8 cellular contexts compared by ENCODE assay signal in the genomic region with DNA sequence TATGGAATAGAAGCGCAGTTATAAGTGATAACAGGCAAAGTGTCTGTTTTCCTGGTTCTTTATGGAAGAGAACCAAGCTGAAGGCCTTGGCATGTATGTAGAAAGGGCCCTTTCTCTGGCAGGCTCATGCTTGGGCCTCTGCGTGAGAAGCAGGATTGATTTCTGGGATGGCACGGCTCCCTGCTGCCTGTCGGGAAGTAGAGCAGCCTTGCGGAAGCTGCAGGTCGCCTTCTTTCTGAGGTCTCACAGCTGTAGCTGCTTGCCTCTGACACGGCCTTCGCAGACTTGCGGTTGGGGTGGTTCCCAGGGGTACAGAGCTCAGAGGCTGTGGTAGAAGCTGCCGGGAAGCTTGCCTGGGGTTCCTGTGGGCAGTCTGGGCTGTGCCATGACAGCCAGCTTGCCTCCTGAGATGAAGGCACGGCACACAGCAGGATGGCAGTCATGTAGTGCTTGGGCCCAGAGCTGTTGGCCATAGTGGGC. TPM values are rescaled to one million over a fixed set of nuclear protein-coding genes. Genes with fewer than 3 reads are reported as not detected.
A peak's percentile ranks its signal among the peaks of the same experiment; 100 is the strongest.
DNase-seq lines count a peak whose midpoint lies in the region; ATAC-seq, FAIRE-seq and TF ChIP-seq lines count a peak whose summit lies in the region.
"Had no signal": no experiment of that assay in that cellular context is flagged by ENCODE, and none has a peak within 500 bp of the region (broad histone marks: within the 10 kb centered on the region; RNA-seq: fewer than 3 reads in every experiment).

No MANE protein-coding gene starts in this region.

- H3K4me1 Mint-ChIP-seq in astrocyte (ENCODE audit: low read depth, unreplicated experiment): peaks cover 29% of the 10 kb centered on the region
- peaks cover 50% of the 10 kb centered on the region for H3K4me1 Mint-ChIP-seq in glutamatergic neuron (ENCODE audit: low read depth, unreplicated experiment)
- peaks cover 68 to 70% of the 10 kb centered on the region in 2 donors for H3K4me1 Mint-ChIP-seq in natural killer cell

- in situ Hi-C loops in transverse colon (cut with MboI; ENCODE audit: low pct_ligation_motif_present in 1 of 4, low pct_unique_long_range_greater_than_20kb in 1 of 4, low sequenced_read_pairs in 3 of 4): no loop called here

- H3K27me3 Mint-ChIP-seq in astrocyte (ENCODE audit: low read depth, unreplicated experiment) (no peaks in the 10 kb centered on the region), glutamatergic neuron (ENCODE audit: unreplicated experiment) (peaks cover 3% of the 10 kb centered on the region), natural killer cell (ENCODE audit: low read depth in 2 of 2) (no peaks in the 10 kb centered on the region)

- peak overlapping the region; percentile 2 for H3K4me2 ChIP-seq in astrocyte (ENCODE audit: low read length)

- H3K9ac ChIP-seq in astrocyte (ENCODE audit: low read length): peak overlapping the region; percentile 31

- WGBS in transverse colon (ENCODE audit: low coverage in 1 of 2), 2 donors: 63% methylated on average over 11 of the region's 11 CpGs; no CpG with 5 or more reads in 1 of the 2 donors

- H3K36me3 ChIP-seq in astrocyte (ENCODE audit: insufficient read depth, low read length) (peaks cover 11% of the 10 kb centered on the region), transverse colon (peaks cover 0 to 14% (median 4%) of the 10 kb centered on the region in 4 donors)
- peaks cover 56% of the 10 kb centered on the region for H3K36me3 ChIP-seq in effector memory CD4-positive, alpha-beta T cell (ENCODE audit: control insufficient read depth, insufficient read depth, low read length)

- TF ChIP-seq CTCF in astrocyte (IDR thresholded peaks at IDR 0.05; ENCODE audit: insufficient read depth, low read depth, low read length): no peak
- no peak for TF ChIP-seq CTCF in glutamatergic neuron (IDR thresholded peaks at IDR 0.05; ENCODE audit: partially characterized antibody, unreplicated experiment)
- TF ChIP-seq CTCF in natural killer cell (IDR thresholded peaks at IDR 0.05): no peak
- no peak for TF ChIP-seq CTCF in transverse colon (IDR thresholded peaks at IDR 0.05)

- peak; percentile 37 for DNase-seq in astrocyte (ENCODE audit: low read depth)
- peak; percentile 54 for DNase-seq in glutamatergic neuron
- DNase-seq in natural killer cell: no peak
- no peak for DNase-seq in transverse colon
- DNase-seq in effector memory CD4-positive, alpha-beta T cell: no peak
- no peak for DNase-seq in SKM-1 (lab: John Stamatoyannopoulos, UW; ENCODE audit: unreplicated experiment)

- H3K27me3 ChIP-seq in astrocyte (ENCODE audit: insufficient read depth, low read length) (no peaks in the 10 kb centered on the region), transverse colon (no peaks in the 10 kb centered on the region)
- H3K27me3 ChIP-seq in effector memory CD4-positive, alpha-beta T cell (replicated peaks; ENCODE audit: control insufficient read depth, insufficient read depth, low read length, poor library complexity, severe bottlenecking): no peaks in the 10 kb centered on the region

- H3K27ac Mint-ChIP-seq in astrocyte (ENCODE audit: unreplicated experiment): no peak overlapping the region
- H3K27ac Mint-ChIP-seq in glutamatergic neuron (ENCODE audit: unreplicated experiment): peak overlapping the region; percentile 77
- H3K27ac Mint-ChIP-seq in natural killer cell: peak overlapping the region; percentile 30 to 86

- H2AFZ ChIP-seq in astrocyte (ENCODE audit: low read depth, low read length): no peak overlapping the region

- peaks cover 91% of the 10 kb centered on the region for H3K79me2 ChIP-seq in astrocyte (ENCODE audit: insufficient read depth, low read length)

- peaks cover 71% of the 10 kb centered on the region for H4K20me1 ChIP-seq in astrocyte (ENCODE audit: insufficient read depth, low read length)

- H3K4me3 Mint-ChIP-seq in astrocyte (ENCODE audit: unreplicated experiment) (no peak overlapping the region), glutamatergic neuron (ENCODE audit: unreplicated experiment) (no peak overlapping the region), natural killer cell (no peak overlapping the region)

- peak overlapping the region; percentile 48 for H3K27ac ChIP-seq in astrocyte (ENCODE audit: low read depth, low read length)
- H3K27ac ChIP-seq in transverse colon: peak overlapping the region; percentile 72 to 80 (median 74)
- H3K27ac ChIP-seq in effector memory CD4-positive, alpha-beta T cell (ENCODE audit: insufficient read depth, low read length, poor library complexity, severe bottlenecking): no peak overlapping the region

- intact Hi-C loops in natural killer cell (cut with micrococcal nuclease): loop anchor here (10.0 kb wide), 1 partner anchor 57 kb away; no protein-coding TSS in a partner anchor
- intact Hi-C loops in transverse colon (cut with DNase I; ENCODE audit: low total_unique reads): no loop called here

- peaks cover 15% of the 10 kb centered on the region for H3K4me1 ChIP-seq in astrocyte (ENCODE audit: insufficient read depth, low read length)
- peaks cover 14 to 23% (median 17%) of the 10 kb centered on the region in 4 donors for H3K4me1 ChIP-seq in transverse colon
- H3K4me1 ChIP-seq in effector memory CD4-positive, alpha-beta T cell (ENCODE audit: control insufficient read depth, insufficient read depth, low read length, poor library complexity, severe bottlenecking): no peaks in the 10 kb centered on the region

- no peak for FAIRE-seq in astrocyte (lab: Jason Lieb, UNC)
- FAIRE-seq: endometrium had no signal

- ATAC-seq in natural killer cell (peak in 2 of 3 donors; percentile 45 to 64), GM18870 (IDR thresholded peaks at IDR 0.05; ENCODE audit: unreplicated experiment) (no peak)

- H3K9me3 Mint-ChIP-seq in astrocyte (ENCODE audit: unreplicated experiment) (no peaks in the 10 kb centered on the region), glutamatergic neuron (ENCODE audit: unreplicated experiment) (peaks cover 3% of the 10 kb centered on the region), natural killer cell (no peaks in the 10 kb centered on the region)

- H3K4me3 ChIP-seq in astrocyte (ENCODE audit: insufficient read depth, low read depth, low read length) (no peak overlapping the region), transverse colon (no peak overlapping the region)
- no peak overlapping the region for H3K4me3 ChIP-seq in effector memory CD4-positive, alpha-beta T cell (ENCODE audit: insufficient read depth, low read depth, low read length, poor library complexity, severe bottlenecking)

- TF ChIP-seq EP300 in transverse colon (IDR thresholded peaks at IDR 0.05; ENCODE audit: low read depth): no peak

- no peak for TF ChIP-seq POLR2A in transverse colon (IDR thresholded peaks at IDR 0.05)

- no peaks in the 10 kb centered on the region for H3K9me3 ChIP-seq in astrocyte (ENCODE audit: insufficient read depth, low read depth, low read length)
- no peaks in the 10 kb centered on the region for H3K9me3 ChIP-seq in transverse colon
- H3K9me3 ChIP-seq in effector memory CD4-positive, alpha-beta T cell (ENCODE audit: control insufficient read depth, low read length): no peaks in the 10 kb centered on the region

- H3K36me3 Mint-ChIP-seq in astrocyte (ENCODE audit: low read depth, unreplicated experiment): peaks cover 15% of the 10 kb centered on the region
- H3K36me3 Mint-ChIP-seq in glutamatergic neuron (ENCODE audit: unreplicated experiment): peaks cover 4% of the 10 kb centered on the region
- H3K36me3 Mint-ChIP-seq in natural killer cell: peaks cover 9% of the 10 kb centered on the region

RNA-seq across cellular contexts. Expression of a gene that starts 39.4 kb away (rescaled TPM):
- total RNA-seq in astrocyte (42.3 and 45.7 TPM in 2 replicates), glutamatergic neuron (ENCODE audit: unreplicated experiment) (48.4 TPM), natural killer cell (100 to 1,000 TPM; 187 to 232 (median 213) TPM), transverse colon (10 to 100 TPM; 71.0 to 81.5 (median 79.8) TPM)

RNA-seq across cellular contexts. Expression of a gene that starts 55.7 kb away (rescaled TPM):
- total RNA-seq in astrocyte: 14.8 and 17.1 TPM in 2 replicates
- 22.1 TPM for total RNA-seq in glutamatergic neuron (ENCODE audit: unreplicated experiment)
- total RNA-seq in natural killer cell: 10 to 100 TPM; 28.5 to 32.7 (median 32.7) TPM
- 10 to 100 TPM in 3 of 4 donors, not detected in 1; 11.9 to 19.9 (median 12.1) TPM for total RNA-seq in transverse colon

Comparison
In these comparisons a context has a peak if more than half of its experiments do, and no peak if none do; other contexts are left out.
1. DNase-seq: peak in astrocyte (single experiment) and glutamatergic neuron (single experiment); none in natural killer cell (single experiment), transverse colon (single experiment), effector memory CD4-positive, alpha-beta T cell (0 of 3) and SKM-1 (single experiment).